Comparison of ENCODE assay signal across 1 cellular context in genomic region chrX:19824603-19825002, GRCh38.
TF ChIP-seq lines count a peak whose summit lies in the region.

No MANE protein-coding gene starts in this region.

TF ChIP-seq in GM23338, 12 proteins besides CTCF, POLR2A, EP300 and RAD21 (continued from another document):
- TF ChIP-seq REST (IDR thresholded peaks at IDR 0.05; ENCODE audit: unreplicated experiment) (no peak), NANOG (IDR thresholded peaks at IDR 0.05; ENCODE audit: borderline replicate concordance) (no peak), CREB1 (CRISPR knock-in tag; IDR thresholded peaks at IDR 0.05; ENCODE audit: low read depth) (no peak), JUNB (IDR thresholded peaks at IDR 0.05; ENCODE audit: unreplicated experiment) (no peak), EZH2phosphoT487 (IDR thresholded peaks at IDR 0.05; ENCODE audit: unreplicated experiment) (no peak), STAT1 (IDR thresholded peaks at IDR 0.05; ENCODE audit: unreplicated experiment) (no peak), ZNF114 (CRISPR knock-in tag; IDR thresholded peaks at IDR 0.05) (no peak)
